ENCODE assay signal across 8 cellular contexts in genomic region chrX:123468481-123468880, GRCh38.
"Had no signal": no experiment of that assay in that cellular context is flagged by ENCODE, and none has a peak within 500 bp of the region (broad histone marks: within the 10 kb centered on the region; RNA-seq: fewer than 3 reads in every experiment).

No MANE protein-coding gene starts in this region.

- DNase-seq: GOT3, H7, HCEC 1CT, HFFc6, KBM-7 had no signal

- H3K27ac ChIP-seq: KMS-11 had no signal

- H3K4me1 Mint-ChIP-seq: IgD-negative memory B cell had no signal

- H3K27me3 Mint-ChIP-seq: IgD-negative memory B cell had no signal

- H3K9me3 Mint-ChIP-seq: HFFc6 had no signal

- H3K9ac ChIP-seq: KMS-11 had no signal

- H3K36me3 Mint-ChIP-seq: IgD-negative memory B cell had no signal

- H3K27ac Mint-ChIP-seq: HFFc6, IgD-negative memory B cell had no signal

- H3K4me3 Mint-ChIP-seq: HFFc6, IgD-negative memory B cell had no signal

- FAIRE-seq: HTR-8/SVneo had no signal

- H3K4me2 ChIP-seq: KMS-11 had no signal
